ENCODE assay signal across 20 cellular contexts in the genomic region with DNA sequence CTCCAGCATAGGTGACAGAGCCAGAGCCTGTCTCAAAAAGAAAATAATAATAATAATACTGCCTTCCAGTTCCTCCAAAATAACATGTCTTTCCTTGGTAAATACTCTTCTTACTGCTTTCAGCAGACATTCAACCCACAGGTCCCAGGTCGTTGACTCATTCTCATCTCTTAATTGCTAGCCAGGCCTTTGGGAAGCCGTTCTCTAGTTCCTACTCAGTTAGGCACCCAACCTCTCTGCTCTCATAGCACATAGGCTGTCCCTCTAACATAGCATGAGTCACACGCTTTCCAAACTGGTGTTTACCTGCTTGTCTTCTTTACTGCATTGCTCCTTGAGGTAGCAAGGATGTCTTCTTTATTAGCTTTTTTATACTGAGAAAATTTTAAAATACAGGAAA.
"Had no signal": no experiment of that assay in that cellular context is flagged by ENCODE, and none has a peak within 500 bp of the region (broad histone marks: within the 10 kb centered on the region; RNA-seq: fewer than 3 reads in every experiment).

No MANE protein-coding gene starts in this region.

- H3K4me3 ChIP-seq: esophagus muscularis mucosa, left lung, neural progenitor cell, right atrium auricular region, thyroid gland had no signal

- H3K36me3 ChIP-seq: esophagus muscularis mucosa, left lung, neural progenitor cell, right atrium auricular region, thyroid gland had no signal

- H3K4me2 ChIP-seq: neural progenitor cell had no signal

- H3K9me3 ChIP-seq: esophagus muscularis mucosa, right atrium auricular region, thyroid gland had no signal

- H3K27ac ChIP-seq: esophagus muscularis mucosa, left lung, neural progenitor cell, right atrium auricular region, thyroid gland had no signal

- FAIRE-seq: endometrium, islet of Langerhans had no signal

- DNase-seq: activated CD4-positive, alpha-beta T cell treated with anti-CD3 and anti-CD28 coated beads, Interleukin-2, amount 10 ng/mL, durations not matched to agents 24 days and 14 days; activated CD4-positive, CD25-positive, alpha-beta regulatory T cell; activated CD8-positive, alpha-beta T cell treated with anti-CD3 and anti-CD28 coated beads for 36 hours; activated naive CD4-positive, alpha-beta T cell treated with Interleukin-2 at 50 U/mL for 16 hours; activated naive CD8-positive, alpha-beta T cell treated with anti-CD3 and anti-CD28 coated beads, Interleukin-2, amount 10 ng/mL, durations not matched to agents 7 days and 5 days; activated T-cell treated with anti-CD3 and anti-CD28 coated beads, Interleukin-2, amount 50 U/mL, for 1 hour; amygdala; cortex of kidney; left lung; naive thymus-derived CD4-positive, alpha-beta T cell; stimulated activated CD4-positive, alpha-beta T cell treated with anti-CD3 and anti-CD28 coated beads, Interleukin-2, amount 100 ng/mL, for 24 hours; stimulated activated naive CD4-positive, alpha-beta T cell treated with Interleukin-2 at 50 U/mL for 16 hours; T-helper 1 cell; T-helper 9 cell; thyroid gland had no signal

- H3K27me3 ChIP-seq: esophagus muscularis mucosa, left lung, neural progenitor cell, right atrium auricular region, thyroid gland had no signal

- H2AFZ ChIP-seq: neural progenitor cell had no signal

- H3K9ac ChIP-seq: neural progenitor cell had no signal

- H3K4me1 ChIP-seq: left lung, neural progenitor cell, right atrium auricular region, thyroid gland had no signal
